ENCODE assay signal across 14 cellular contexts in genomic region chr2:20496942-20497341, GRCh38.
"Had no signal": no experiment of that assay in that cellular context is flagged by ENCODE, and none has a peak within 500 bp of the region (broad histone marks: within the 10 kb centered on the region; RNA-seq: fewer than 3 reads in every experiment).

No MANE protein-coding gene starts in this region.

- H3K27ac ChIP-seq: ascending aorta had no signal

- DNase-seq: activated CD4-positive, alpha-beta T cell treated with anti-CD3 and anti-CD28 coated beads, Interleukin-2, amount 50 U/mL, for 4 hours; activated CD4-positive, CD25-positive, alpha-beta regulatory T cell treated with anti-CD3 and anti-CD28 coated beads, Interleukin-2, amount 50 U/mL, for 72 hours; activated naive CD4-positive, alpha-beta T cell treated with Interleukin-2 at 50 U/mL for 16 hours; activated naive CD8-positive, alpha-beta T cell treated with anti-CD3 and anti-CD28 coated beads, Interleukin-2, amount 50 U/mL, for 24 hours; dermis blood vessel endothelial cell; effector memory CD8-positive, alpha-beta T cell; foreskin melanocyte; midbrain; stimulated activated CD4-positive, alpha-beta T cell treated with anti-CD3 and anti-CD28 coated beads, Interleukin-1b, Interleukin-23, amount 100 ng/mL, for 48 hours; stimulated activated naive CD4-positive, alpha-beta T cell; T-cell; T1000 had no signal

- H3K27me3 ChIP-seq: ascending aorta had no signal

- H3K9me3 ChIP-seq: ascending aorta had no signal

- H3K27ac Mint-ChIP-seq: activated naive CD8-positive, alpha-beta T cell treated with anti-CD3 and anti-CD28 coated beads, Interleukin-2, amount 50 U/mL, for 24 hours; activated T-helper 17 cell treated with anti-CD3 and anti-CD28 coated beads, Interleukin-2, amount 50 U/mL, for 72 hours; effector memory CD8-positive, alpha-beta T cell; T-cell had no signal

- H3K4me3 Mint-ChIP-seq: activated naive CD8-positive, alpha-beta T cell treated with anti-CD3 and anti-CD28 coated beads, Interleukin-2, amount 50 U/mL, for 24 hours; activated T-helper 17 cell treated with anti-CD3 and anti-CD28 coated beads, Interleukin-2, amount 50 U/mL, for 72 hours; effector memory CD8-positive, alpha-beta T cell; T-cell had no signal

- H3K4me1 Mint-ChIP-seq: activated naive CD8-positive, alpha-beta T cell treated with anti-CD3 and anti-CD28 coated beads, Interleukin-2, amount 50 U/mL, for 24 hours; activated T-helper 17 cell treated with anti-CD3 and anti-CD28 coated beads, Interleukin-2, amount 50 U/mL, for 72 hours; T-cell had no signal

- H3K4me1 ChIP-seq: ascending aorta had no signal

- ATAC-seq: activated naive CD8-positive, alpha-beta T cell treated with anti-CD3 and anti-CD28 coated beads, Interleukin-2, amount 50 U/mL, for 24 hours; activated T-helper 17 cell treated with anti-CD3 and anti-CD28 coated beads, Interleukin-2, amount 50 U/mL, for 72 hours; effector memory CD8-positive, alpha-beta T cell; T-cell had no signal

- H3K36me3 Mint-ChIP-seq: T-cell had no signal

- H3K36me3 ChIP-seq: ascending aorta had no signal

- H3K4me3 ChIP-seq: ascending aorta had no signal
